13 cellular contexts compared by ENCODE assay signal in the genomic region with DNA sequence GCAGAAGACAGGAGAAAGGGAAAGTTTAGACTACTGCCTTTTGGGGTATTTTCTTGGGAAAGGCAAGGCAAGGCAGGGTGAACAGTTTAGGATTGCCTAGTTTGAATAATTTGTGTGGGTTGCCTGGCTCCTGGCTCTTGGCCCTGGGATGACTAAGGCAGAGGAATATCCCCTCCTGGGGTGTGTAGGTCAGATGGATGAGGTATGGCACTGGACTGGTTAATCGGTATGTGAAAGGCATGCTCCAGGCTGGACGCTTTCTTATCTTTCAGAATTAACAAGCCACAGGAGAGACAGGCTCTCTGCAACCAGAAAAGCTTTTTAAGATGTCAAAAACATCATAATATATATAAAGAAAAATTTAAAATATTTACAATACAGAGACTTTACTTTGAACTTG. TPM values are rescaled to one million over a fixed set of nuclear protein-coding genes. Genes with fewer than 3 reads are reported as not detected.
DNase-seq lines count a peak whose midpoint lies in the region; ATAC-seq and TF ChIP-seq lines count a peak whose summit lies in the region.
"Had no signal": no experiment of that assay in that cellular context is flagged by ENCODE, and none has a peak within 500 bp of the region (broad histone marks: within the 10 kb centered on the region; RNA-seq: fewer than 3 reads in every experiment).

No MANE protein-coding gene starts in this region.

- H3K4me1 Mint-ChIP-seq in osteocyte (ENCODE audit: unreplicated experiment), result peaks cover 22% of the 10 kb centered on the region
- peaks cover 4% of the 10 kb centered on the region for H3K4me1 Mint-ChIP-seq in activated T-helper 17 cell treated with anti-CD3 and anti-CD28 coated beads, Interleukin-2, amount 50 U/mL, for 72 hours

- H3K4me3 ChIP-seq in gastrocnemius medialis, result no peak overlapping the region

- TF ChIP-seq POLR2A in gastrocnemius medialis (IDR thresholded peaks at IDR 0.05), result no peak

- no peaks in the 10 kb centered on the region for H3K4me1 ChIP-seq in gastrocnemius medialis

- no peak for ATAC-seq in left colon
- no peak for ATAC-seq in gastrocnemius medialis
- ATAC-seq in activated T-helper 17 cell treated with anti-CD3 and anti-CD28 coated beads, Interleukin-2, amount 50 U/mL, for 72 hours (replicated peaks), result no peak
- ATAC-seq: natural killer cell treated with Interleukin-12 subunit alpha and Interleukin-12 subunit beta and Interleukin-15 and Interleukin-18, amount 100 ng/mL, for 72 hours had no signal

- intact Hi-C loops in left colon (cut with DNase I, micrococcal nuclease) (no loop called here), gastrocnemius medialis (cut with DNase I; ENCODE audit: low total_unique reads) (no loop called here)

- H3K36me3 ChIP-seq in gastrocnemius medialis, result no peaks in the 10 kb centered on the region

- DNase-seq in NCI-H1092 treated with DMSO at 0.1 percent for 48 hours (lab: John Stamatoyannopoulos, UW), result peak; percentile 75
- no peak for DNase-seq in NCI-H1092 (lab: John Stamatoyannopoulos, UW)
- peak; percentile 47 to 69 for DNase-seq in NCI-H446 (lab: John Stamatoyannopoulos, UW)
- DNase-seq in caudate nucleus (lab: John Stamatoyannopoulos, UW), result no peak
- no peak for DNase-seq in osteocyte (ENCODE audit: extremely low spot score, unreplicated experiment)
- DNase-seq in left colon, result no peak
- DNase-seq in gastrocnemius medialis, result no peak
- DNase-seq: 8988T; activated CD8-positive, alpha-beta memory T cell treated with anti-CD3 and anti-CD28 coated beads for 24 hours; stimulated activated CD4-positive, alpha-beta T cell treated with anti-CD3 and anti-CD28 coated beads, Interleukin-2, amount 100 ng/mL, for 48 hours had no signal

- no peaks in the 10 kb centered on the region for H3K9me3 ChIP-seq in gastrocnemius medialis

- H3K27ac Mint-ChIP-seq in osteocyte (ENCODE audit: unreplicated experiment), result peak overlapping the region; percentile 19
- no peak overlapping the region for H3K27ac Mint-ChIP-seq in activated T-helper 17 cell treated with anti-CD3 and anti-CD28 coated beads, Interleukin-2, amount 50 U/mL, for 72 hours
- H3K27ac Mint-ChIP-seq: dendritic cell treated with granulocyte-macrophage colony-stimulating factor and Interleukin-4, amounts not matched to agents 40 ng/mL and 50 ng/mL, for 4 days; natural killer cell treated with Interleukin-12 subunit alpha and Interleukin-12 subunit beta and Interleukin-15 and Interleukin-18, amount 100 ng/mL, for 72 hours had no signal

- peak overlapping the region; percentile 1 for H3K4me3 Mint-ChIP-seq in osteocyte (ENCODE audit: unreplicated experiment)
- no peak overlapping the region for H3K4me3 Mint-ChIP-seq in activated T-helper 17 cell treated with anti-CD3 and anti-CD28 coated beads, Interleukin-2, amount 50 U/mL, for 72 hours
- H3K4me3 Mint-ChIP-seq: dendritic cell treated with granulocyte-macrophage colony-stimulating factor and Interleukin-4, amounts not matched to agents 40 ng/mL and 50 ng/mL, for 4 days; natural killer cell treated with Interleukin-12 subunit alpha and Interleukin-12 subunit beta and Interleukin-15 and Interleukin-18, amount 100 ng/mL, for 72 hours had no signal

- no peaks in the 10 kb centered on the region for H3K9me3 Mint-ChIP-seq in osteocyte (ENCODE audit: unreplicated experiment)
- H3K9me3 Mint-ChIP-seq in activated T-helper 17 cell treated with anti-CD3 and anti-CD28 coated beads, Interleukin-2, amount 50 U/mL, for 72 hours, result no peaks in the 10 kb centered on the region
- H3K9me3 Mint-ChIP-seq: dendritic cell treated with granulocyte-macrophage colony-stimulating factor and Interleukin-4, amounts not matched to agents 40 ng/mL and 50 ng/mL, for 4 days; natural killer cell treated with Interleukin-12 subunit alpha and Interleukin-12 subunit beta and Interleukin-15 and Interleukin-18, amount 100 ng/mL, for 72 hours had no signal

- no peaks in the 10 kb centered on the region for H3K27me3 ChIP-seq in gastrocnemius medialis

- H3K27me3 Mint-ChIP-seq in osteocyte (ENCODE audit: unreplicated experiment), result no peaks in the 10 kb centered on the region
- no peaks in the 10 kb centered on the region for H3K27me3 Mint-ChIP-seq in activated T-helper 17 cell treated with anti-CD3 and anti-CD28 coated beads, Interleukin-2, amount 50 U/mL, for 72 hours
- H3K27me3 Mint-ChIP-seq: dendritic cell treated with granulocyte-macrophage colony-stimulating factor and Interleukin-4, amounts not matched to agents 40 ng/mL and 50 ng/mL, for 4 days had no signal

- H3K36me3 Mint-ChIP-seq in osteocyte (ENCODE audit: unreplicated experiment), result no peaks in the 10 kb centered on the region
- H3K36me3 Mint-ChIP-seq in activated T-helper 17 cell treated with anti-CD3 and anti-CD28 coated beads, Interleukin-2, amount 50 U/mL, for 72 hours (ENCODE audit: low read depth), result peaks cover 58% of the 10 kb centered on the region
- H3K36me3 Mint-ChIP-seq: natural killer cell treated with Interleukin-12 subunit alpha and Interleukin-12 subunit beta and Interleukin-15 and Interleukin-18, amount 100 ng/mL, for 72 hours had no signal

- H3K27ac ChIP-seq in caudate nucleus (ENCODE audit: low read depth, low read length) (peak overlapping the region; percentile 54), gastrocnemius medialis (no peak overlapping the region)

- TF ChIP-seq CTCF in osteocyte (IDR thresholded peaks at IDR 0.05) (no peak), gastrocnemius medialis (IDR thresholded peaks at IDR 0.05 in 4 of 5, conservative IDR thresholded peaks at IDR 0.05 in 1 of 5) (no peak)

- in situ Hi-C loops in gastrocnemius medialis (cut with MboI; ENCODE audit: low sequenced_read_pairs in 4 of 4), result no loop called here

RNA-seq across cellular contexts. Expression of a gene that starts 58.6 kb away (rescaled TPM):
- total RNA-seq in osteocyte (24.8 and 29.7 TPM in 2 replicates), left colon (10 to 100 TPM; 37.5 to 54.9 TPM), gastrocnemius medialis (1 to 10 TPM in 2 of 4 donors, under 1 TPM in 2; 0.49 to 2.7 (median 1.4) TPM)
- total RNA-seq in activated T-helper 17 cell treated with anti-CD3 and anti-CD28 coated beads, Interleukin-2, amount 50 U/mL, for 72 hours, result 100 to 1,000 TPM in 1 of 2 donors, 10 to 100 TPM in 1; 48.7 to 102 TPM

Comparison
In these comparisons a context has a peak if more than half of its experiments do, and no peak if none do; other contexts are left out.
1. DNase-seq: peak in NCI-H1092 treated with DMSO at 0.1 percent for 48 hours (single experiment) and NCI-H446 (2 of 2); none in NCI-H1092 (single experiment), caudate nucleus (0 of 61), osteocyte (single experiment), left colon (0 of 2) and gastrocnemius medialis (0 of 2).